Comparison of ENCODE assay signal across 8 cellular contexts in the genomic region with DNA sequence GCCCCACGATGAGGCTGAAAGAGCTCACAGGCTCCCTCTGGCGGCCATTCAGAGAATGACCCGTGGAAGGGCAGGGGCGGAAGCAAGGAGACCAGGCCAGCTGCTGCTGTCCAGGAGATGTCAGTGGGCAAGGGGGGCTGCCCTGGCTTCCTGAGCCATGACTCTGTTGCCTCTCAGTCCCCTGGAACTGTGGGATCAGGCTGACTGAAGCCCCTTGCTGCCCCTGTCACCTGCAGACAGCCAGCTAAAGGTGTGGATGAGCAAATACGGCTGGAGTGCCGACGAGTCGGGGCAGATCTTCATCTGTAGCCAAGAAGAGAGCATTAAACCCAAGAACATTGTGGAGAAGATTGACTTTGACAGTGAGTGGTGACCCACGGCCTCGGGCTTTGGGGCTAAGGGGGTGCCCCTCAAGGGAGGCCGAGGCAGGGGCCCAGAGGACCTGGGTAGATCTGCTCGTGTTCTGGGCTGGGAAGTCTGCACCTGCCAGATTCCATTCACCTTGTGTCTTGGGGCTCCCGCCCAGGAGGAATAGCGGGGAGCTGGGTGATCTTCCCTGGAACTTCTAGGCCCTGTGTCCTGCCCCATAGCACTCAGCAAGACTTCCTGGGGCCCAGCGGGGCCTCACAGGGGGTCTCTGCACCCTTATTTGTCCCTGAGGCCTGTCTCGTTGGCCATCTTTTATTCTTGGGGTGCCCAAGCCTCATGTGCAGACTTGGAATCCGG. TPM values are rescaled to one million over a fixed set of nuclear protein-coding genes. Genes with fewer than 3 reads are reported as not detected.
A peak's percentile ranks its signal among the peaks of the same experiment; 100 is the strongest.
DNase-seq lines count a peak whose midpoint lies in the region; ATAC-seq and TF ChIP-seq lines count a peak whose summit lies in the region.

No MANE protein-coding gene starts in this region.

- ATAC-seq in CD8-positive, alpha-beta T cell, result peak; percentile 30
- ATAC-seq in GM21447 (IDR thresholded peaks at IDR 0.05; ENCODE audit: unreplicated experiment) (no peak), HG03442 (IDR thresholded peaks at IDR 0.05; ENCODE audit: unreplicated experiment) (no peak)

- peak; percentile 88 for TF ChIP-seq CTCF in CD8-positive, alpha-beta T cell (IDR thresholded peaks at IDR 0.05)
- TF ChIP-seq CTCF in HL-60 (IDR thresholded peaks at IDR 0.05; ENCODE audit: insufficient read depth, low read length) (peak; percentile 76), glutamatergic neuron (IDR thresholded peaks at IDR 0.05; ENCODE audit: partially characterized antibody, unreplicated experiment) (peak; percentile 97), progenitor cell of endocrine pancreas (IDR thresholded peaks at IDR 0.05; ENCODE audit: unreplicated experiment) (peak; percentile 93)

- POLR2A ChIA-PET in CD8-positive, alpha-beta T cell (lab: Charles Lee), result interaction anchor here (0.6 to 1.8 kb wide), 6 partner anchors 9 to 1654 kb away, joined by 3 to 8 read pairs (median 4); a partner anchor contains a TSS

- peak overlapping the region; percentile 46 for H3K27ac Mint-ChIP-seq in CD8-positive, alpha-beta T cell
- H3K27ac Mint-ChIP-seq in activated naive CD4-positive, alpha-beta T cell treated with anti-CD3 and anti-CD28 coated beads, Interleukin-2, amount 50 U/mL, for 24 hours, result peak overlapping the region; percentile 41
- H3K27ac Mint-ChIP-seq in glutamatergic neuron (ENCODE audit: unreplicated experiment) (peak overlapping the region; percentile 88), progenitor cell of endocrine pancreas (peak overlapping the region; percentile 88)

- peak; percentile 49 to 84 (median 63) for DNase-seq in CD8-positive, alpha-beta T cell
- DNase-seq in HL-60 (ENCODE audit: low read depth in 1 of 2, low spot score in 1 of 2) (peak in 1 of 2 experiments; percentile 73), SK-N-DZ (ENCODE audit: low spot score) (peak; percentile 64), glutamatergic neuron (peak; percentile 88), progenitor cell of endocrine pancreas (ENCODE audit: low spot score, unreplicated experiment) (peak; percentile 79)

- peaks cover 24% of the 10 kb centered on the region for H3K4me1 Mint-ChIP-seq in CD8-positive, alpha-beta T cell (ENCODE audit: low read depth)
- H3K4me1 Mint-ChIP-seq in activated naive CD4-positive, alpha-beta T cell treated with anti-CD3 and anti-CD28 coated beads, Interleukin-2, amount 50 U/mL, for 24 hours, result peaks cover 28% of the 10 kb centered on the region
- H3K4me1 Mint-ChIP-seq in glutamatergic neuron (ENCODE audit: low read depth, unreplicated experiment) (peaks cover 7% of the 10 kb centered on the region), progenitor cell of endocrine pancreas (ENCODE audit: low read depth) (peaks cover 26% of the 10 kb centered on the region)

- H3K36me3 ChIP-seq in CD8-positive, alpha-beta T cell (ENCODE audit: insufficient read depth, low read length), result peaks cover 22% of the 10 kb centered on the region

- H3K4me1 ChIP-seq in CD8-positive, alpha-beta T cell (ENCODE audit: insufficient read depth, low read length), result peaks cover 26% of the 10 kb centered on the region

- no peak overlapping the region for H3K4me3 ChIP-seq in CD8-positive, alpha-beta T cell (ENCODE audit: low read depth, low read length)
- H3K4me3 ChIP-seq in HL-60 (replicated peaks; ENCODE audit: insufficient read depth, low read length), result no peak overlapping the region

- H3K36me3 Mint-ChIP-seq in CD8-positive, alpha-beta T cell, result peaks cover 45% of the 10 kb centered on the region
- peaks cover 18% of the 10 kb centered on the region for H3K36me3 Mint-ChIP-seq in activated naive CD4-positive, alpha-beta T cell treated with anti-CD3 and anti-CD28 coated beads, Interleukin-2, amount 50 U/mL, for 24 hours
- H3K36me3 Mint-ChIP-seq in glutamatergic neuron (ENCODE audit: unreplicated experiment) (no peaks in the 10 kb centered on the region), progenitor cell of endocrine pancreas (ENCODE audit: insufficient read depth) (peaks cover 15% of the 10 kb centered on the region)

- H3K27me3 Mint-ChIP-seq in CD8-positive, alpha-beta T cell (ENCODE audit: low read depth), result no peaks in the 10 kb centered on the region
- H3K27me3 Mint-ChIP-seq in activated naive CD4-positive, alpha-beta T cell treated with anti-CD3 and anti-CD28 coated beads, Interleukin-2, amount 50 U/mL, for 24 hours, result no peaks in the 10 kb centered on the region
- peaks cover 6% of the 10 kb centered on the region for H3K27me3 Mint-ChIP-seq in glutamatergic neuron (ENCODE audit: unreplicated experiment)
- no peaks in the 10 kb centered on the region for H3K27me3 Mint-ChIP-seq in progenitor cell of endocrine pancreas

- CTCF ChIA-PET in CD8-positive, alpha-beta T cell (lab: Charles Lee), result interaction anchor here (0.6 to 7.1 kb wide), 48 partner anchors 9 to 310 kb away, joined by 3 to 91 read pairs (median 4); a partner anchor contains a TSS

- H3K27ac ChIP-seq in CD8-positive, alpha-beta T cell (ENCODE audit: low read depth, low read length), result no peak overlapping the region
- no peak overlapping the region for H3K27ac ChIP-seq in HL-60 (replicated peaks)

- H3K27me3 ChIP-seq in CD8-positive, alpha-beta T cell (ENCODE audit: insufficient read depth, low read length), result no peaks in the 10 kb centered on the region
- no peaks in the 10 kb centered on the region for H3K27me3 ChIP-seq in HL-60 (ENCODE audit: insufficient read depth, poor library complexity, severe bottlenecking)

- H3K9me3 Mint-ChIP-seq in CD8-positive, alpha-beta T cell, result no peaks in the 10 kb centered on the region
- no peaks in the 10 kb centered on the region for H3K9me3 Mint-ChIP-seq in activated naive CD4-positive, alpha-beta T cell treated with anti-CD3 and anti-CD28 coated beads, Interleukin-2, amount 50 U/mL, for 24 hours
- H3K9me3 Mint-ChIP-seq in glutamatergic neuron (ENCODE audit: unreplicated experiment) (peaks cover 3% of the 10 kb centered on the region), progenitor cell of endocrine pancreas (ENCODE audit: low read depth) (no peaks in the 10 kb centered on the region)

- H3K4me3 Mint-ChIP-seq in CD8-positive, alpha-beta T cell, result peak overlapping the region; percentile 47
- peak overlapping the region; percentile 19 for H3K4me3 Mint-ChIP-seq in activated naive CD4-positive, alpha-beta T cell treated with anti-CD3 and anti-CD28 coated beads, Interleukin-2, amount 50 U/mL, for 24 hours
- H3K4me3 Mint-ChIP-seq in glutamatergic neuron (ENCODE audit: unreplicated experiment) (peak overlapping the region; percentile 36), progenitor cell of endocrine pancreas (ENCODE audit: low read depth) (no peak overlapping the region)

- intact Hi-C loops in CD8-positive, alpha-beta T cell (cut with DNase I, micrococcal nuclease), result loop anchor here (1.0 to 5.0 kb wide), 7 partner anchors 57 to 728 kb away; a partner anchor contains a TSS

- H3K9me3 ChIP-seq in CD8-positive, alpha-beta T cell (ENCODE audit: low read length), result no peaks in the 10 kb centered on the region

RNA-seq across cellular contexts. Expression of a gene that starts 12.5 kb away (rescaled TPM):
- total RNA-seq in CD8-positive, alpha-beta T cell, result 100 to 1,000 TPM; 110 to 111 TPM
- polyA plus RNA-seq in SK-N-DZ (2014; cell fraction: cytosol; rRNA removed), result 85.3 and 95.3 TPM in 2 replicates
- 124 and 196 TPM in 2 replicates for polyA plus RNA-seq in SK-N-DZ (2014; cell fraction: nucleus; rRNA removed)
- 975 TPM for total RNA-seq in glutamatergic neuron (ENCODE audit: unreplicated experiment)
- total RNA-seq in progenitor cell of endocrine pancreas, result 639 and 657 TPM in 2 replicates

RNA-seq across cellular contexts. Expression of a gene that starts 15.9 kb away (rescaled TPM):
- 100 to 1,000 TPM; 313 to 315 TPM for total RNA-seq in CD8-positive, alpha-beta T cell
- 411 and 544 TPM in 2 replicates for polyA plus RNA-seq in SK-N-DZ (2014; cell fraction: cytosol; rRNA removed)
- 281 and 323 TPM in 2 replicates for polyA plus RNA-seq in SK-N-DZ (2014; cell fraction: nucleus; rRNA removed)
- total RNA-seq in glutamatergic neuron (ENCODE audit: unreplicated experiment) (247 TPM), progenitor cell of endocrine pancreas (193 and 203 TPM in 2 replicates)

RNA-seq across cellular contexts. Expression of a gene that starts 17.2 kb away (rescaled TPM):
- total RNA-seq in CD8-positive, alpha-beta T cell, result 100 to 1,000 TPM; 135 to 151 TPM
- 6.8 and 22.6 TPM in 2 replicates for polyA plus RNA-seq in SK-N-DZ (2014; cell fraction: cytosol; rRNA removed)
- polyA plus RNA-seq in SK-N-DZ (2014; cell fraction: nucleus; rRNA removed), result 15.9 and 17.5 TPM in 2 replicates
- total RNA-seq in glutamatergic neuron (ENCODE audit: unreplicated experiment) (6.3 TPM), progenitor cell of endocrine pancreas (6.7 and 10.9 TPM in 2 replicates)

Comparison
In these comparisons a context has a peak if more than half of its experiments do, and no peak if none do; other contexts are left out.
1. RNA of a gene that starts 17.2 kb away (total RNA-seq): 135 to 151 TPM in CD8-positive, alpha-beta T cell; 6.7 to 10.9 TPM in progenitor cell of endocrine pancreas and 6.3 TPM in glutamatergic neuron (single experiment); every median in the first group is over 10 times any median in the second.
2. Peak in every context shown above with its lines, with median percentiles within 50 percentile points of each other: H3K27ac Mint-ChIP-seq and CTCF ChIP-seq.